Comparison of ENCODE assay signal across 7 cellular contexts in the genomic region with DNA sequence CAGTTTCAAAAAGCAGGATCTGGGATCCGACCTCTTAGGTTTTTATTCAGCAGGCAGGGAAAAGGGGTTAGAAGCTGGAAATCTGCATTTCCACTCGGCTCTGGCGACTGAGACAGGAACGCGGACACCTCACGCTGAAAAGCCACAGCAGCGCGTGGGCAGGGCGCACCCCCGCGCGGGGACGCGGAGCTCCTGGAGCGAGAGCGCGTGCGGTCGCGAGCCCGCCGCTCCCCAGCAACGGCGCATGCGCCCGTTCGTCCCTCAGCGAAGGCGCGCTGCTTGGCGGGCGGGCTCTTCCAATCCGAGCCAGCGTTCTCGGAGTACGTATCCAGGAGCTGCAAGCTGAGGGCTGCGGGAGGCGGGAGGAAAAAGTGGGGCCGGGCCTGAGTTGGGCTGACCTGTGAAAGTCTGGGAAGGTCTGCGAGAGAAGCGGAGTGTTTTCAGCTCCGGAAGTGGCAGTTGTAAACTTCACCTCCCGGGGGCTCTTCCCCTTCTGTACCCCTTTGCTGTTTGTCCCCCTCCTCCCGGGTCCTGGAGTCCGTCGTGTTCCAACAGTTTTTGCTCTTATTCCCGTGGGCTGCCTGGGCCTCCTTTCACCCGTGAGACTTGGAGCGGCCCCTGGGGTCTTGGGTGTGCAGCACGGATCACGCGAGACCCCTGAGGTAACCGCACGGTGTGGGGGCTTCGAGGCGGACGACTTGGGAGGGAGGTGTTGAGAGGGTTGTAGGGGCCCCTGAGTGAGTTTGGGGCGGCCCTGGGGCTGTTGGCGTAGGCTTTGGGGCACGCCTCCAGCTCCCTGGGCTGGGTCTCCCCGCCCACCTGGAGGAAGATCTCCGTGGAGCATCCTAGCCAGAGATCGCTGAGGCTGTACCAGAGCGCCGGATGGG. TPM values are rescaled to one million over a fixed set of nuclear protein-coding genes. Genes with fewer than 3 reads are reported as not detected.
A peak's percentile ranks its signal among the peaks of the same experiment; 100 is the strongest.
DNase-seq lines count a peak whose midpoint lies in the region; ATAC-seq, FAIRE-seq and TF ChIP-seq lines count a peak whose summit lies in the region.

Gene CCDC171 (plus strand): TSS at position 403 of the 887 bp plus-strand sequence. CDS start 11,046 bp downstream, outside the sequence.

- peak within 1 kb of the TSS; percentile 92 for H3K9ac ChIP-seq in astrocyte (ENCODE audit: low read length)

- no peaks in the 10 kb centered on the region for H3K9me3 ChIP-seq in astrocyte (ENCODE audit: insufficient read depth, low read depth, low read length)

- ATAC-seq in GM18505 (IDR thresholded peaks at IDR 0.05; ENCODE audit: unreplicated experiment) (peak; percentile 78), HG02970 (IDR thresholded peaks at IDR 0.05; ENCODE audit: low FRiP score, unreplicated experiment) (peak; percentile 89)

- TF ChIP-seq CTCF in astrocyte (IDR thresholded peaks at IDR 0.05; ENCODE audit: insufficient read depth, low read depth, low read length): no peak

- peak; percentile 73 for TF ChIP-seq POLR2A in GM18505 (IDR thresholded peaks at IDR 0.05; ENCODE audit: borderline replicate concordance, extremely low read depth, insufficient read depth, insufficient read length)

- H3K79me2 ChIP-seq in astrocyte (ENCODE audit: insufficient read depth, low read length): no peaks in the 10 kb centered on the region

- no peaks in the 10 kb centered on the region for H3K36me3 ChIP-seq in astrocyte (ENCODE audit: insufficient read depth, low read length)

- H3K27ac Mint-ChIP-seq in T-helper 2 cell treated with Interferon-gamma antibody and Interleukin-4, amounts not matched to agents 5 μg/mL and 100 μg/mL, for 36 hours: peak within 1 kb of the TSS; percentile 85
- peak within 1 kb of the TSS; percentile 89 for H3K27ac Mint-ChIP-seq in astrocyte (ENCODE audit: unreplicated experiment)

- H3K4me1 ChIP-seq in astrocyte (ENCODE audit: insufficient read depth, low read length): peaks cover 6% of the 10 kb centered on the region

- no peaks in the 10 kb centered on the region for H3K9me3 Mint-ChIP-seq in T-helper 2 cell treated with Interferon-gamma antibody and Interleukin-4, amounts not matched to agents 5 μg/mL and 100 μg/mL, for 36 hours
- H3K9me3 Mint-ChIP-seq in astrocyte (ENCODE audit: unreplicated experiment): no peaks in the 10 kb centered on the region

- H4K20me1 ChIP-seq in astrocyte (ENCODE audit: insufficient read depth, low read length): no peaks in the 10 kb centered on the region

- no peak for FAIRE-seq in astrocyte (lab: Jason Lieb, UNC)

- H2AFZ ChIP-seq in astrocyte (ENCODE audit: low read depth, low read length): peak within 1 kb of the TSS; percentile 100

- DNase-seq in NCI-H187 treated with DMSO at 0.1 percent for 48 hours (lab: John Stamatoyannopoulos, UW): peak; percentile 56
- peak; percentile 90 for DNase-seq in T-helper 2 cell treated with Interferon-gamma antibody and Interleukin-4, amounts not matched to agents 5 μg/mL and 100 μg/mL, for 36 hours (ENCODE audit: low spot score)
- DNase-seq in astrocyte (ENCODE audit: low read depth): peak; percentile 92
- DNase-seq in hepatic stellate cell (ENCODE audit: low spot score): peak; percentile 98
- peak; percentile 88 for DNase-seq in renal cortical epithelial cell (ENCODE audit: low read depth)

- H3K4me3 ChIP-seq in astrocyte (ENCODE audit: insufficient read depth, low read depth, low read length): peak within 1 kb of the TSS; percentile 99

- H3K27me3 ChIP-seq in astrocyte (ENCODE audit: insufficient read depth, low read length): no peaks in the 10 kb centered on the region

- H3K36me3 Mint-ChIP-seq in T-helper 2 cell treated with Interferon-gamma antibody and Interleukin-4, amounts not matched to agents 5 μg/mL and 100 μg/mL, for 36 hours (ENCODE audit: low read depth): no peaks in the 10 kb centered on the region
- H3K36me3 Mint-ChIP-seq in astrocyte (ENCODE audit: low read depth, unreplicated experiment): peaks cover 2% of the 10 kb centered on the region

- peaks cover 10% of the 10 kb centered on the region for H3K4me1 Mint-ChIP-seq in T-helper 2 cell treated with Interferon-gamma antibody and Interleukin-4, amounts not matched to agents 5 μg/mL and 100 μg/mL, for 36 hours (ENCODE audit: low read depth)
- no peaks in the 10 kb centered on the region for H3K4me1 Mint-ChIP-seq in astrocyte (ENCODE audit: low read depth, unreplicated experiment)

- H3K4me2 ChIP-seq in astrocyte (ENCODE audit: low read length): peak within 1 kb of the TSS; percentile 99

- peak within 1 kb of the TSS; percentile 83 for H3K27ac ChIP-seq in astrocyte (ENCODE audit: low read depth, low read length)

- H3K27me3 Mint-ChIP-seq in T-helper 2 cell treated with Interferon-gamma antibody and Interleukin-4, amounts not matched to agents 5 μg/mL and 100 μg/mL, for 36 hours (ENCODE audit: low read depth): peaks cover 20% of the 10 kb centered on the region
- peaks cover 3% of the 10 kb centered on the region for H3K27me3 Mint-ChIP-seq in astrocyte (ENCODE audit: low read depth, unreplicated experiment)

- peak within 1 kb of the TSS; percentile 90 for H3K4me3 Mint-ChIP-seq in T-helper 2 cell treated with Interferon-gamma antibody and Interleukin-4, amounts not matched to agents 5 μg/mL and 100 μg/mL, for 36 hours
- peak within 1 kb of the TSS; percentile 94 for H3K4me3 Mint-ChIP-seq in astrocyte (ENCODE audit: unreplicated experiment)

RNA-seq across cellular contexts. Expression of gene CCDC171, which starts in this region (rescaled TPM):
- total RNA-seq in astrocyte (1.2 and 2.0 TPM in 2 replicates), renal cortical epithelial cell (0.87 and 3.4 TPM in 2 replicates)

Comparison
In these comparisons a context has a peak if more than half of its experiments do, and no peak if none do; other contexts are left out.
1. Peak in every context shown above with its lines: DNase-seq, ATAC-seq, H3K4me3 ChIP-seq and H3K27ac ChIP-seq.